Comparison of ENCODE assay signal across 13 cellular contexts in genomic region chr6:116019428-116019827, GRCh38. TPM values are rescaled to one million over a fixed set of nuclear protein-coding genes. Genes with fewer than 3 reads are reported as not detected.
DNase-seq lines count a peak whose midpoint lies in the region; ATAC-seq, FAIRE-seq and TF ChIP-seq lines count a peak whose summit lies in the region.
"Had no signal": no experiment of that assay in that cellular context is flagged by ENCODE, and none has a peak within 500 bp of the region (broad histone marks: within the 10 kb centered on the region; RNA-seq: fewer than 3 reads in every experiment).

No MANE protein-coding gene starts in this region.

- H3K4me2 ChIP-seq in HepG2 (ENCODE audit: low read depth, low read length) = no peak overlapping the region

- no peaks in the 10 kb centered on the region for H3K9me3 ChIP-seq in right lobe of liver
- no peaks in the 10 kb centered on the region for H3K9me3 ChIP-seq in HepG2 (ENCODE audit: low read length)

- WGBS in right lobe of liver (ENCODE audit: insufficient coverage, low coverage, low lambda C conversion rate, missing lambda C conversion rate) = 53% methylated on average over 2 of the region's 2 CpGs
- WGBS in HepG2 (ENCODE audit: low lambda C conversion rate) = 94% methylated on average over 2 of the region's 2 CpGs

- DNase-seq in right lobe of liver (no peak), HepG2 (ENCODE audit: low spot score) (no peak), superior temporal gyrus (ENCODE audit: extremely low spot score) (peak; percentile 58), immature natural killer cell (no peak), cerebellar nuclear complex (lab: John Stamatoyannopoulos, UW) (no peak)
- no peak for DNase-seq in activated naive CD4-positive, alpha-beta T cell treated with anti-CD3 and anti-CD28 coated beads for 36 hours
- DNase-seq: foreskin fibroblast, midbrain, NCI-H510A had no signal

- H3K27ac ChIP-seq in right lobe of liver (peak overlapping the region in 2 of 3 donors; percentile 75 to 83), HepG2 (ENCODE audit: extremely low read length, insufficient read depth, low read length) (no peak overlapping the region)
- H3K27ac ChIP-seq: cardiac muscle cell had no signal

- H3K27ac Mint-ChIP-seq in activated naive CD4-positive, alpha-beta T cell treated with anti-CD3 and anti-CD28 coated beads for 36 hours = no peak overlapping the region
- no peak overlapping the region for H3K27ac Mint-ChIP-seq in immature natural killer cell
- H3K27ac Mint-ChIP-seq: T-helper 1 cell treated with Interleukin-12 subunit alpha and Interleukin-12 subunit beta and Interleukin-4 antibody, amounts not matched to agents 30 μg/mL and 1 μg/mL, for 36 hours had no signal

- no peak overlapping the region for H3K9ac ChIP-seq in HepG2 (ENCODE audit: insufficient read depth, low read depth, low read length)

- CTCF ChIA-PET in HepG2 (lab: Yijun Ruan, JAX; ENCODE audit: low intra/inter-chr PET ratio, low total read pairs) = no interaction called here
- CTCF ChIA-PET in activated naive CD4-positive, alpha-beta T cell treated with anti-CD3 and anti-CD28 coated beads for 36 hours (lab: Charles Lee) = no interaction called here

- TF ChIP-seq EP300 in HepG2 (IDR thresholded peaks at IDR 0.05; ENCODE audit: low read depth in 2 of 2, low read length in 2 of 2) (no peak), HepG2 (CRISPR knock-in tag; IDR thresholded peaks at IDR 0.05; ENCODE audit: borderline replicate concordance) (no peak)

- peaks cover 39% of the 10 kb centered on the region for H3K79me2 ChIP-seq in HepG2 (ENCODE audit: insufficient read depth, low read length)

- TF ChIP-seq CTCF in right lobe of liver (IDR thresholded peaks at IDR 0.05) (no peak), HepG2 (CRISPR knock-in tag; IDR thresholded peaks at IDR 0.05) (no peak)

- intact Hi-C loops in right lobe of liver (cut with DNase I) (no loop called here), HepG2 (cut with micrococcal nuclease; ENCODE audit: unreplicated experiment) (no loop called here)
- intact Hi-C loops in activated naive CD4-positive, alpha-beta T cell treated with anti-CD3 and anti-CD28 coated beads for 36 hours (cut with micrococcal nuclease) = loop anchor here (10.0 kb wide), 1 partner anchor 355 kb away; the partner anchor contains the start of gene DSE

- no peaks in the 10 kb centered on the region for H3K36me3 Mint-ChIP-seq in activated naive CD4-positive, alpha-beta T cell treated with anti-CD3 and anti-CD28 coated beads for 36 hours (ENCODE audit: low read depth)
- no peaks in the 10 kb centered on the region for H3K36me3 Mint-ChIP-seq in immature natural killer cell

- TF ChIP-seq POLR2A in right lobe of liver (IDR thresholded peaks at IDR 0.05) (no peak), HepG2 (IDR thresholded peaks at IDR 0.05; ENCODE audit: insufficient read depth in 1 of 2, low read depth in 2 of 2, low read length in 2 of 2) (no peak)

- no peaks in the 10 kb centered on the region for H3K9me3 Mint-ChIP-seq in activated naive CD4-positive, alpha-beta T cell treated with anti-CD3 and anti-CD28 coated beads for 36 hours
- H3K9me3 Mint-ChIP-seq in immature natural killer cell = no peaks in the 10 kb centered on the region
- H3K9me3 Mint-ChIP-seq: T-helper 1 cell treated with Interleukin-12 subunit alpha and Interleukin-12 subunit beta and Interleukin-4 antibody, amounts not matched to agents 30 μg/mL and 1 μg/mL, for 36 hours had no signal

- TF ChIP-seq RAD21 in HepG2 (CRISPR knock-in tag; IDR thresholded peaks at IDR 0.05) = no peak

- ATAC-seq in right lobe of liver (peak in 1 of 4 donors; percentile 8), HepG2 (no peak), HG02571 (IDR thresholded peaks at IDR 0.05; ENCODE audit: unreplicated experiment) (peak; percentile 57), HG03432 (IDR thresholded peaks at IDR 0.05; ENCODE audit: unreplicated experiment) (peak; percentile 81)

- H3K36me3 ChIP-seq in right lobe of liver (no peaks in the 10 kb centered on the region), HepG2 (replicated peaks in 1 of 2; ENCODE audit: control insufficient read depth in 1 of 2, insufficient read depth in 2 of 2, low read length in 2 of 2) (no peaks in the 10 kb centered on the region)
- H3K36me3 ChIP-seq: cardiac muscle cell had no signal

- FAIRE-seq in HepG2 (lab: Jason Lieb, UNC) = no peak

- no peaks in the 10 kb centered on the region for H3K27me3 ChIP-seq in right lobe of liver
- H3K27me3 ChIP-seq in HepG2 (ENCODE audit: control insufficient read depth in 1 of 2, insufficient read depth in 2 of 2, low read length in 2 of 2) = no peaks in the 10 kb centered on the region
- H3K27me3 ChIP-seq: cardiac muscle cell had no signal

- no TSS peak for BruUV-seq in HepG2 (replicated peaks; lab: Mats Ljungman, UMichigan)

- peaks cover 1% of the 10 kb centered on the region for H3K4me1 Mint-ChIP-seq in activated naive CD4-positive, alpha-beta T cell treated with anti-CD3 and anti-CD28 coated beads for 36 hours (ENCODE audit: low read depth)
- no peaks in the 10 kb centered on the region for H3K4me1 Mint-ChIP-seq in immature natural killer cell

- POLR2A ChIA-PET in HepG2 (lab: Yijun Ruan, JAX) = interaction anchor here (0.8 kb wide), 1 partner anchor 81 kb away, joined by 3 read pairs; the partner anchor contains the start of gene NT5DC1

- no peak overlapping the region for H3K4me3 Mint-ChIP-seq in activated naive CD4-positive, alpha-beta T cell treated with anti-CD3 and anti-CD28 coated beads for 36 hours
- H3K4me3 Mint-ChIP-seq in immature natural killer cell = no peak overlapping the region
- H3K4me3 Mint-ChIP-seq: T-helper 1 cell treated with Interleukin-12 subunit alpha and Interleukin-12 subunit beta and Interleukin-4 antibody, amounts not matched to agents 30 μg/mL and 1 μg/mL, for 36 hours had no signal

- H3K27me3 Mint-ChIP-seq in activated naive CD4-positive, alpha-beta T cell treated with anti-CD3 and anti-CD28 coated beads for 36 hours (ENCODE audit: low read depth) = peaks cover 22% of the 10 kb centered on the region
- H3K27me3 Mint-ChIP-seq in immature natural killer cell (ENCODE audit: low read depth in 3 of 3) = peaks cover 2 to 5% (median 2%) of the 10 kb centered on the region in 3 donors

- H3K4me1 ChIP-seq in right lobe of liver (peaks cover 0 to 55% (median 12%) of the 10 kb centered on the region in 4 donors), HepG2 (ENCODE audit: insufficient read depth, low read length) (peaks cover 53% of the 10 kb centered on the region)

- H2AFZ ChIP-seq in HepG2 (ENCODE audit: low read length) = no peak overlapping the region

- no peaks in the 10 kb centered on the region for H4K20me1 ChIP-seq in HepG2 (ENCODE audit: insufficient read depth, low read length)

- in situ Hi-C loops in HepG2 (cut with HindIII; ENCODE audit: extremely low pct_ligation_motif_present, low pct_unique_long_range_greater_than_20kb) = no loop called here

- no peak overlapping the region for H3K4me3 ChIP-seq in right lobe of liver
- no peak overlapping the region for H3K4me3 ChIP-seq in HepG2 (replicated peaks in 1 of 3; ENCODE audit: insufficient read depth in 1 of 3, low read depth in 2 of 3, low read length in 3 of 3)
- H3K4me3 ChIP-seq: cardiac muscle cell had no signal

TF ChIP-seq in HepG2, 621 proteins besides CTCF, POLR2A, EP300 and RAD21:
- no peak for TF ChIP-seq PCBP1 (IDR thresholded peaks at IDR 0.05; ENCODE audit: borderline replicate concordance, low read depth, low read length)
- TF ChIP-seq, protein P1, sequence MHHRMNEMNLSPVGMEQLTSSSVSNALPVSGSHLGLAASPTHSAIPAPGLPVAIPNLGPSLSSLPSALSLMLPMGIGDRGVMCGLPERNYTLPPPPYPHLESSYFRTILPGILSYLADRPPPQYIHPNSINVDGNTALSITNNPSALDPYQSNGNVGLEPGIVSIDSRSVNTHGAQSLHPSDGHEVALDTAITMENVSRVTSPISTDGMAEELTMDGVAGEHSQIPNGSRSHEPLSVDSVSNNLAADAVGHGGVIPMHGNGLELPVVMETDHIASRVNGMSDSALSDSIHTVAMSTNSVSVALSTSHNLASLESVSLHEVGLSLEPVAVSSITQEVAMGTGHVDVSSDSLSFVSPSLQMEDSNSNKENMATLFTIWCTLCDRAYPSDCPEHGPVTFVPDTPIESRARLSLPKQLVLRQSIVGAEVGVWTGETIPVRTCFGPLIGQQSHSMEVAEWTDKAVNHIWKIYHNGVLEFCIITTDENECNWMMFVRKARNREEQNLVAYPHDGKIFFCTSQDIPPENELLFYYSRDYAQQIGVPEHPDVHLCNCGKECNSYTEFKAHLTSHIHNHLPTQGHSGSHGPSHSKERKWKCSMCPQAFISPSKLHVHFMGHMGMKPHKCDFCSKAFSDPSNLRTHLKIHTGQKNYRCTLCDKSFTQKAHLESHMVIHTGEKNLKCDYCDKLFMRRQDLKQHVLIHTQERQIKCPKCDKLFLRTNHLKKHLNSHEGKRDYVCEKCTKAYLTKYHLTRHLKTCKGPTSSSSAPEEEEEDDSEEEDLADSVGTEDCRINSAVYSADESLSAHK (CRISPR knock-in tag; IDR thresholded peaks at IDR 0.05; ENCODE audit: borderline replicate concordance) = no peak

RNA-seq across cellular contexts. Expression of gene FRK, which starts 41.3 kb away (rescaled TPM):
- 10 to 100 TPM in 4 of 6 experiments, 1 to 10 TPM in 2; 8.4 to 14.1 (median 11.9) TPM for total RNA-seq in right lobe of liver
- total RNA-seq in HepG2 (2016; rRNA removed; fragmentation: Illumina TruSeq; extraction: Trizol) = 2.9 and 4.5 TPM in 2 replicates
- 0.51 and 0.62 TPM in 2 replicates for total RNA-seq in HepG2 (2016; cell fraction: cytosol; rRNA removed; fragmentation: Illumina TruSeq; extraction: Trizol; ENCODE audit: low read depth)
- 2.9 and 4.1 TPM in 2 replicates for total RNA-seq in HepG2 (2016; cell fraction: insoluble cytoplasmic fraction; rRNA removed; fragmentation: Illumina TruSeq; extraction: Trizol)
- total RNA-seq in HepG2 (2016; cell fraction: membrane; rRNA removed; fragmentation: Illumina TruSeq; extraction: Trizol) = 0.86 and 0.93 TPM in 2 replicates
- 6.1 and 6.5 TPM in 2 replicates for total RNA-seq in HepG2 (2016; cell fraction: nucleus; rRNA removed; fragmentation: Illumina TruSeq; extraction: Trizol)
- 1.3 and 1.5 TPM in 2 replicates for polyA plus RNA-seq in HepG2 (2011; rRNA removed)
- 0.56 and 1.2 TPM in 2 replicates for polyA plus RNA-seq in HepG2 (2011; cell fraction: cytosol; rRNA removed)
- 1.7 and 2.6 TPM in 2 replicates for polyA plus RNA-seq in HepG2 (2011; cell fraction: nucleus; rRNA removed)
- polyA plus RNA-seq in HepG2 (2012) = 0.65 and 0.80 TPM in 2 replicates
- polyA plus RNA-seq in HepG2 (2016; cell fraction: cytosol; fragmentation: Illumina TruSeq; extraction: Trizol; ENCODE audit: low read depth) = 0.08 and 0.10 TPM in 2 replicates
- polyA plus RNA-seq in HepG2 (2016; cell fraction: insoluble cytoplasmic fraction; fragmentation: Illumina TruSeq; extraction: Trizol; ENCODE audit: low read depth) = 1.7 and 1.9 TPM in 2 replicates
- polyA plus RNA-seq in HepG2 (2016; cell fraction: membrane; fragmentation: Illumina TruSeq; extraction: Trizol; ENCODE audit: low read depth) = 0.18 and 0.27 TPM in 2 replicates
- 2.1 and 2.6 TPM in 2 replicates for polyA plus RNA-seq in HepG2 (2016; cell fraction: nucleus; fragmentation: Illumina TruSeq; extraction: Trizol; ENCODE audit: insufficient read depth, low read depth)
- 5.6 and 8.1 TPM in 2 replicates for polyA minus RNA-seq in HepG2 (2011; rRNA and poly(A)+ RNA removed; ENCODE audit: low replicate concordance)
- polyA minus RNA-seq in HepG2 (2011; cell fraction: cytosol; rRNA and poly(A)+ RNA removed) = 2.5 and 3.6 TPM in 2 replicates
- 16.5 and 22.3 TPM in 2 replicates for polyA minus RNA-seq in HepG2 (2011; cell fraction: nucleus; rRNA and poly(A)+ RNA removed)
- not detected for total RNA-seq in activated naive CD4-positive, alpha-beta T cell treated with anti-CD3 and anti-CD28 coated beads for 36 hours
- polyA plus RNA-seq in immature natural killer cell = not detected
